Comparison of ENCODE assay signal across 9 cellular contexts in genomic region chr15:76994971-76995945, GRCh38. TPM values are rescaled to one million over a fixed set of nuclear protein-coding genes. Genes with fewer than 3 reads are reported as not detected.
DNase-seq lines count a peak whose midpoint lies in the region; ATAC-seq lines count a peak whose summit lies in the region.
"Had no signal": no experiment of that assay in that cellular context is flagged by ENCODE, and none has a peak within 500 bp of the region (broad histone marks: within the 10 kb centered on the region; RNA-seq: fewer than 3 reads in every experiment).

Gene PSTPIP1 (plus strand): TSS chr15:76995126. CDS start chr15:76995574, 448 bp downstream.

- no peak within 1 kb of the TSS for H4K8ac ChIP-seq in neuronal stem cell (ENCODE audit: low read depth, low read length)

- H3K23ac ChIP-seq in neuronal stem cell (ENCODE audit: low read depth, low read length, poor library complexity): peak within 1 kb of the TSS; percentile 12

- peak within 1 kb of the TSS; percentile 44 for H2BK5ac ChIP-seq in neuronal stem cell (ENCODE audit: low read length)

- DNase-seq in activated CD4-positive, alpha-beta T cell treated with anti-CD3 and anti-CD28 coated beads for 4 hours: peak; percentile 53 to 66
- peak; percentile 52 for DNase-seq in effector CD4-positive, alpha-beta T cell
- DNase-seq in neuronal stem cell (ENCODE audit: low spot score) (no peak), NCI-H1092 (lab: John Stamatoyannopoulos, UW) (no peak)

- peak within 1 kb of the TSS; percentile 52 for H3K18ac ChIP-seq in neuronal stem cell (ENCODE audit: low read length)

- H2BK120ac ChIP-seq in neuronal stem cell (ENCODE audit: low read depth, low read length): peak within 1 kb of the TSS; percentile 21

- H3K4me1 Mint-ChIP-seq in IgD-negative memory B cell: peaks cover 33 to 38% (median 37%) of the 10 kb centered on the region in 3 donors

- no peak within 1 kb of the TSS for H3K4me3 ChIP-seq in neuronal stem cell (ENCODE audit: low read length in 2 of 2)

- H2BK15ac ChIP-seq in neuronal stem cell (ENCODE audit: low read length): peak within 1 kb of the TSS; percentile 54

- no peaks in the 10 kb centered on the region for H3K79me1 ChIP-seq in neuronal stem cell (ENCODE audit: low read depth, low read length)

- H3K36me3 Mint-ChIP-seq in IgD-negative memory B cell: peaks cover 5% of the 10 kb centered on the region

- no peak within 1 kb of the TSS for H3K9ac ChIP-seq in neuronal stem cell (ENCODE audit: low read depth, low read length, poor library complexity)

- peak within 1 kb of the TSS; percentile 36 for H2AK5ac ChIP-seq in neuronal stem cell (ENCODE audit: low read depth, low read length)

- no peak within 1 kb of the TSS for H3K4me2 ChIP-seq in neuronal stem cell (ENCODE audit: insufficient read depth, low read length, poor library complexity, severe bottlenecking)

- ATAC-seq in GM19023 (IDR thresholded peaks at IDR 0.05; ENCODE audit: unreplicated experiment): peak; percentile 51
- no peak for ATAC-seq in HG02852 (IDR thresholded peaks at IDR 0.05; ENCODE audit: unreplicated experiment)
- no peak for ATAC-seq in HG03439 (IDR thresholded peaks at IDR 0.05; ENCODE audit: unreplicated experiment)

- no peak within 1 kb of the TSS for H4K91ac ChIP-seq in neuronal stem cell (ENCODE audit: low read depth, low read length, poor library complexity)

- peak within 1 kb of the TSS; percentile 85 to 95 (median 92) for H3K4me3 Mint-ChIP-seq in IgD-negative memory B cell
- H3K4me3 Mint-ChIP-seq: neural crest cell had no signal

- H3K14ac ChIP-seq in neuronal stem cell (ENCODE audit: low read length): peak within 1 kb of the TSS; percentile 63

- H2AFZ ChIP-seq in neuronal stem cell (ENCODE audit: low read length): peak within 1 kb of the TSS; percentile 82

- no peak within 1 kb of the TSS for H3K27ac ChIP-seq in neuronal stem cell (replicated peaks; ENCODE audit: low read length)

- H3K4me1 ChIP-seq in neuronal stem cell (ENCODE audit: control insufficient read depth in 2 of 2, insufficient read depth in 1 of 2, low read depth in 1 of 2, low read length in 2 of 2): peaks cover 0 to 5% of the 10 kb centered on the region in 2 donors

- H3K27me3 Mint-ChIP-seq in IgD-negative memory B cell: no peaks in the 10 kb centered on the region

- peak within 1 kb of the TSS; percentile 24 for H2BK12ac ChIP-seq in neuronal stem cell (ENCODE audit: low read length)

- H3K9me3 Mint-ChIP-seq in IgD-negative memory B cell: no peaks in the 10 kb centered on the region
- H3K9me3 Mint-ChIP-seq: neural crest cell had no signal

- H3K36me3 ChIP-seq in neuronal stem cell (replicated peaks in 1 of 2; ENCODE audit: control insufficient read depth in 2 of 2, insufficient read depth in 2 of 2, low read length in 2 of 2): no peaks in the 10 kb centered on the region

- H3K9me3 ChIP-seq in neuronal stem cell (replicated peaks in 1 of 2; ENCODE audit: control insufficient read depth in 2 of 2, insufficient read depth in 1 of 2, low read depth in 1 of 2, low read length in 2 of 2): no peaks in the 10 kb centered on the region

- peaks cover 0 to 60% (median 0%) of the 10 kb centered on the region in 3 experiments for H3K27me3 ChIP-seq in neuronal stem cell (ENCODE audit: control insufficient read depth in 3 of 3, insufficient read depth in 3 of 3, low read depth in 1 of 3, low read length in 3 of 3)

- peak within 1 kb of the TSS; percentile 58 to 96 (median 96) for H3K27ac Mint-ChIP-seq in IgD-negative memory B cell

- H3K4ac ChIP-seq in neuronal stem cell (ENCODE audit: low read length): no peak within 1 kb of the TSS

- no CpG with 5 or more reads among the region's 28 CpGs for WGBS in neuronal stem cell (ENCODE audit: extremely low coverage in 2 of 2, insufficient read length in 2 of 2, insufficient replicate concordance in 1 of 2), 2 donors

RNA-seq across cellular contexts. Expression of gene PSTPIP1, which starts in this region (rescaled TPM):
- polyA plus RNA-seq in IgD-negative memory B cell: 37.3 TPM
- polyA plus RNA-seq in neuronal stem cell (2013, experiment 1 of 2): 2.0 TPM
- polyA plus RNA-seq in neuronal stem cell (2013, experiment 2 of 2): 1.8 TPM

Comparison
In these comparisons a context has a peak if more than half of its experiments do, and no peak if none do; other contexts are left out.
1. DNase-seq: peak in activated CD4-positive, alpha-beta T cell treated with anti-CD3 and anti-CD28 coated beads for 4 hours (2 of 2) and effector CD4-positive, alpha-beta T cell (single experiment); none in neuronal stem cell (single experiment) and NCI-H1092 (single experiment).